Comparison of ENCODE assay signal across 8 cellular contexts in the genomic region with DNA sequence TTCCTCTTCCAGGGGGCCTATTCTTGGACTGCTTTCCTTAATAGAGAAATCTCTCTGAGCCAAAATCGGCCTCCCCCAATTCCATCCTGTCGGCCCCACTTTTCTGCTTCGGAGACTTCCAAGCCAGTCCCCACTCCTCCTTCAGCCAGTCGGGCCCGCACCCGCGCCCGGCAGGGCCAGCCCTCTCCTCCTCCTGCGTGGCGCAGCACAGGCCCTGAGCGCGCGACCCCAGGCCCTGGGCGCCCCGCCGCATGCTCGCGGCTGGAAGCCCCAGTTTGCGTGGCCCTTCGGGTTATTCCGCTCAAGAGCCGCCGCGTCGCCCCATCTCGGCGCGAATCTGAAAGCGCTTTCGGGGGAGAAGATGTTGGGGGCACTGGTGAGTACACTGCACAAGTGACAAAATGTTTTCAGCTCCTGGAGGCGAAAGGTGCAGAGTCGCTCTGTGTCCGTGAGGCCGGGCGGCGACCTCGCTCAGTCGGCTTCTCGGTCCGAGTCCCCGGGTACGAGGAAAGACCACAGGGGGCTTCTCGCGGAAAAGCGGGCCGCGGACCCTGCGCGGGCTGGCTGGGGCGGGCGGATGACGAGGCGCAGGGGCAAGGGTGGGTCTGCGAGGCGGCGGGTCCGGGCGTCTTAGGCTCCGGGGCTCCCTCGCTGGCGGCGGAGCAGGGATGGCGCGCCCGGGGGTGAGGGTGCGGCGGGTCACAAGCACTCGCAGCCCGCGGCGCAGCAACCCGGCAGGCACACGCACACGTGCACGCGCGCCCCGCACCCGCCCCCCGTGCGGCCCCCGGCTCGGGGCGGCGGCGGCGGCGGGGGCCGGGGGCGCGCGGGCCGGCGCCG. TPM values are rescaled to one million over a fixed set of nuclear protein-coding genes. Genes with fewer than 3 reads are reported as not detected.
DNase-seq lines count a peak whose midpoint lies in the region; ATAC-seq and TF ChIP-seq lines count a peak whose summit lies in the region.

A gene with protein sequence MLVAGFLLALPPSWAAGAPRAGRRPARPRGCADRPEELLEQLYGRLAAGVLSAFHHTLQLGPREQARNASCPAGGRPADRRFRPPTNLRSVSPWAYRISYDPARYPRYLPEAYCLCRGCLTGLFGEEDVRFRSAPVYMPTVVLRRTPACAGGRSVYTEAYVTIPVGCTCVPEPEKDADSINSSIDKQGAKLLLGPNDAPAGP (plus strand): TSS at position 755 of the 840 bp plus-strand sequence. CDS start 303 bp downstream, outside the sequence.

- H2AFZ ChIP-seq in neuron (ENCODE audit: low read depth, low read length), result peak within 1 kb of the TSS; percentile 79

- DNase-seq in MG63 (peak; percentile 39), fibroblast of villous mesenchyme (ENCODE audit: low read depth) (no peak), pons (ENCODE audit: low spot score) (no peak), DMS79 (lab: John Stamatoyannopoulos, UW) (no peak)
- peak; percentile 57 for DNase-seq in activated T-cell treated with anti-CD3 and anti-CD28 coated beads, Interleukin-2, amount 50 U/mL, for 1 hour

- H3K4me1 ChIP-seq in neuron (ENCODE audit: insufficient read depth, low read length), result peaks cover 9% of the 10 kb centered on the region

- H3K9me3 ChIP-seq in MG63, result no peaks in the 10 kb centered on the region
- no peaks in the 10 kb centered on the region for H3K9me3 ChIP-seq in neuron (ENCODE audit: low read length)

- H3K36me3 ChIP-seq in MG63, result no peaks in the 10 kb centered on the region
- H3K36me3 ChIP-seq in neuron (ENCODE audit: insufficient read depth, low read length), result no peaks in the 10 kb centered on the region

- H3K27me3 ChIP-seq in MG63, result no peaks in the 10 kb centered on the region
- H3K27me3 ChIP-seq in neuron (ENCODE audit: insufficient read depth, low read length), result no peaks in the 10 kb centered on the region

- peak within 1 kb of the TSS; percentile 57 for H3K4me3 ChIP-seq in MG63
- H3K4me3 ChIP-seq in fibroblast of villous mesenchyme (ENCODE audit: low read depth, low read length), result peak within 1 kb of the TSS; percentile 69
- H3K4me3 ChIP-seq in neuron (ENCODE audit: low read length), result peak within 1 kb of the TSS; percentile 68

- TF ChIP-seq CTCF in GM12873 (IDR thresholded peaks at IDR 0.05; ENCODE audit: insufficient read depth, low read depth, low read length, missing control alignments), result peak; percentile 5
- TF ChIP-seq CTCF in fibroblast of villous mesenchyme (IDR thresholded peaks at IDR 0.05; ENCODE audit: insufficient read depth, low read depth, low read length), result no peak

- peak; percentile 28 for ATAC-seq in GM21786 (IDR thresholded peaks at IDR 0.05; ENCODE audit: unreplicated experiment)

RNA-seq across cellular contexts. Expression of the gene that starts here (rescaled TPM):
- total RNA-seq in MG63 (2014; rRNA removed; shearing (Covaris generic); ENCODE audit: low replicate concordance), result 2.2 and 3.4 TPM in 2 replicates
- total RNA-seq in fibroblast of villous mesenchyme, result under 0.01 and 0.64 TPM in 2 replicates

Comparison
In these comparisons a context has a peak if more than half of its experiments do, and no peak if none do; other contexts are left out.
1. DNase-seq: peak in MG63 (single experiment) and activated T-cell treated with anti-CD3 and anti-CD28 coated beads, Interleukin-2, amount 50 U/mL, for 1 hour (single experiment); none in fibroblast of villous mesenchyme (single experiment), pons (single experiment) and DMS79 (single experiment).
2. Peak in every context shown above with its lines, with median percentiles within 50 percentile points of each other: H3K4me3 ChIP-seq.